Comparison of ENCODE assay signal across 18 cellular contexts in the genomic region with DNA sequence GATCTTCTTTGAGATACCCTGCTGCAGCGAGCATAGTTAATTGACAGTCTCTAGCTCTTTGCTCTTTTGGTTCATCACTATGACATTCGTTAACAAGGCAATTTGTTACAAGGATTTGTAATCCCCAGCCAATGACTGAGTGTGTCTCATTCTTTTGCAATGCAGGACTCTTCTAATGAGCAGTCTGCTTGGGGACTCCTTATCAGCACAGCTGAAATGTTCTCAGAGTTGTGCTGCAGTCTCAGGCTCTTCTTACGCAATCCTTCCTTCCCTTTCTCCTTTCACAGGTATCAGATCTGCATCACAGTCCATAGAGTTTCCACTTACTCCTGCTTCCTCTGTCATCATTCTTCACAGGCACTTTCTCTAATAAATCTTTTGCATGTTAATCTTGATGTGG.
"Had no signal": no experiment of that assay in that cellular context is flagged by ENCODE, and none has a peak within 500 bp of the region (broad histone marks: within the 10 kb centered on the region; RNA-seq: fewer than 3 reads in every experiment).

No MANE protein-coding gene starts in this region.

- H3K27ac ChIP-seq: brain microvascular endothelial cell, esophagus muscularis mucosa, foreskin keratinocyte, left lung, testis had no signal

- H3K36me3 ChIP-seq: brain microvascular endothelial cell, esophagus muscularis mucosa, left lung had no signal

- H3K9me3 ChIP-seq: testis had no signal

- H3K27me3 Mint-ChIP-seq: activated CD4-positive, alpha-beta T cell treated with anti-CD3 and anti-CD28 coated beads, Interleukin-2, amount 10 ng/mL, durations not matched to agents 7 days and 5 days had no signal

- H3K4me1 ChIP-seq: esophagus muscularis mucosa, foreskin keratinocyte, left lung, testis had no signal

- H3K9me3 Mint-ChIP-seq: activated CD4-positive, alpha-beta T cell treated with anti-CD3 and anti-CD28 coated beads, Interleukin-2, amount 10 ng/mL, durations not matched to agents 7 days and 5 days; activated naive CD4-positive, alpha-beta T cell treated with anti-CD3 and anti-CD28 coated beads, Interleukin-2, amount 50 U/mL, for 72 hours had no signal

- H3K4me3 Mint-ChIP-seq: activated CD4-positive, alpha-beta T cell treated with anti-CD3 and anti-CD28 coated beads, Interleukin-2, amount 10 ng/mL, durations not matched to agents 7 days and 5 days; memory B cell; nephron; T-helper 17 cell had no signal

- H3K36me3 Mint-ChIP-seq: activated naive CD4-positive, alpha-beta T cell treated with anti-CD3 and anti-CD28 coated beads, Interleukin-2, amount 50 U/mL, for 72 hours; memory B cell had no signal

- H3K27ac Mint-ChIP-seq: activated CD4-positive, alpha-beta T cell treated with anti-CD3 and anti-CD28 coated beads, Interleukin-2, amount 10 ng/mL, durations not matched to agents 7 days and 5 days; activated naive CD4-positive, alpha-beta T cell treated with anti-CD3 and anti-CD28 coated beads, Interleukin-2, amount 50 U/mL, for 72 hours; memory B cell; nephron; T-helper 17 cell had no signal

- H3K27me3 ChIP-seq: brain microvascular endothelial cell, esophagus muscularis mucosa, left lung, testis had no signal

- H3K4me1 Mint-ChIP-seq: activated CD4-positive, alpha-beta T cell treated with anti-CD3 and anti-CD28 coated beads, Interleukin-2, amount 10 ng/mL, durations not matched to agents 7 days and 5 days; memory B cell; T-helper 17 cell had no signal

- FAIRE-seq: islet of Langerhans, TTC549 had no signal

- ATAC-seq: activated naive CD4-positive, alpha-beta T cell treated with anti-CD3 and anti-CD28 coated beads, Interleukin-2, amount 50 U/mL, for 72 hours; foreskin keratinocyte; left lung; stimulated activated naive CD8-positive, alpha-beta T cell treated with anti-CD3 and anti-CD28 coated beads, Interleukin-15, Interleukin-2, amounts not matched to agents 100 U/mL and 50 U/mL, for 24 hours; T-helper 17 cell had no signal

- DNase-seq: activated CD4-positive, alpha-beta T cell treated with anti-CD3 and anti-CD28 coated beads, Interleukin-2, amount 10 ng/mL, durations not matched to agents 7 days and 5 days; activated CD4-positive, CD25-positive, alpha-beta regulatory T cell; amygdala; brain microvascular endothelial cell; foreskin keratinocyte; head of caudate nucleus; left lung; stimulated activated CD4-positive, alpha-beta T cell treated with anti-CD3 and anti-CD28 coated beads, Interleukin-4, amount 100 ng/mL, for 1 hour; stimulated activated CD8-positive, alpha-beta memory T cell treated with anti-CD3 and anti-CD28 coated beads, Interleukin-4, amount 100 ng/mL, for 48 hours; stimulated activated naive CD8-positive, alpha-beta T cell treated with anti-CD3 and anti-CD28 coated beads, Interleukin-15, Interleukin-2, amounts not matched to agents 100 U/mL and 50 U/mL, for 24 hours; T-helper 17 cell; testis had no signal

- H3K4me3 ChIP-seq: esophagus muscularis mucosa, left lung, testis had no signal
